Comparison of ENCODE assay signal across 2 cellular contexts in genomic region chr2:26759845-26760244, GRCh38.
TF ChIP-seq lines count a peak whose summit lies in the region.

No MANE protein-coding gene starts in this region.

TF ChIP-seq in IMR-90, 13 proteins besides CTCF, POLR2A, EP300 and RAD21:
- TF ChIP-seq BHLHE40 (IDR thresholded peaks at IDR 0.05; ENCODE audit: low read depth, low read length) (no peak), RFX5 (IDR thresholded peaks at IDR 0.05; ENCODE audit: low read depth, low read length) (no peak), CEBPB (IDR thresholded peaks at IDR 0.05; ENCODE audit: low read depth, low read length) (no peak), MXI1 (IDR thresholded peaks at IDR 0.05; ENCODE audit: borderline replicate concordance, low read depth, low read length) (no peak), NFE2L2 (IDR thresholded peaks at IDR 0.05; ENCODE audit: low read depth, low read length) (no peak), CHD1 (IDR thresholded peaks at IDR 0.05; ENCODE audit: low read depth, low read length) (no peak), MAFK (IDR thresholded peaks at IDR 0.05; ENCODE audit: low read depth, low read length) (no peak), USF2 (IDR thresholded peaks at IDR 0.05; ENCODE audit: low read depth, low read length) (no peak), FOS (IDR thresholded peaks at IDR 0.05; ENCODE audit: low read depth, low read length) (no peak), SMC3 (IDR thresholded peaks at IDR 0.05; ENCODE audit: low read depth, low read length) (no peak), MAZ (IDR thresholded peaks at IDR 0.05; ENCODE audit: borderline replicate concordance, low read depth, low read length) (no peak), RCOR1 (IDR thresholded peaks at IDR 0.05; ENCODE audit: insufficient replicate concordance, low read length) (no peak), ELK1 (IDR thresholded peaks at IDR 0.05; ENCODE audit: borderline replicate concordance, low read depth, low read length) (no peak)

TF ChIP-seq in K562, 482 proteins besides CTCF, POLR2A, EP300 and RAD21:
- TF ChIP-seq FOSL1 (tag; conservative IDR thresholded peaks at IDR 0.05) = no peak
- no peak for TF ChIP-seq ELK3 (CRISPR knock-in tag; IDR thresholded peaks at IDR 0.05)
- peak; percentile 62 for TF ChIP-seq RBM25 (IDR thresholded peaks at IDR 0.05; ENCODE audit: low read depth, low read length, severe bottlenecking)
- peak; percentile 93 for TF ChIP-seq ZNF121 (CRISPR knock-in tag; conservative IDR thresholded peaks at IDR 0.05)
- TF ChIP-seq BCOR (IDR thresholded peaks at IDR 0.05) = peak; percentile 45; the same call in 1 of the 2 replicates
